ENCODE assay signal across 1 cellular context in genomic region chr17:27551701-27552466, GRCh38.
TF ChIP-seq lines count a peak whose summit lies in the region.

No MANE protein-coding gene starts in this region.

TF ChIP-seq in SK-N-SH treated with all-trans-retinoic acid at 6 μM for 48 hours, 23 proteins besides CTCF, POLR2A, EP300 and RAD21 (continued from another document):
- TF ChIP-seq, protein P1, sequence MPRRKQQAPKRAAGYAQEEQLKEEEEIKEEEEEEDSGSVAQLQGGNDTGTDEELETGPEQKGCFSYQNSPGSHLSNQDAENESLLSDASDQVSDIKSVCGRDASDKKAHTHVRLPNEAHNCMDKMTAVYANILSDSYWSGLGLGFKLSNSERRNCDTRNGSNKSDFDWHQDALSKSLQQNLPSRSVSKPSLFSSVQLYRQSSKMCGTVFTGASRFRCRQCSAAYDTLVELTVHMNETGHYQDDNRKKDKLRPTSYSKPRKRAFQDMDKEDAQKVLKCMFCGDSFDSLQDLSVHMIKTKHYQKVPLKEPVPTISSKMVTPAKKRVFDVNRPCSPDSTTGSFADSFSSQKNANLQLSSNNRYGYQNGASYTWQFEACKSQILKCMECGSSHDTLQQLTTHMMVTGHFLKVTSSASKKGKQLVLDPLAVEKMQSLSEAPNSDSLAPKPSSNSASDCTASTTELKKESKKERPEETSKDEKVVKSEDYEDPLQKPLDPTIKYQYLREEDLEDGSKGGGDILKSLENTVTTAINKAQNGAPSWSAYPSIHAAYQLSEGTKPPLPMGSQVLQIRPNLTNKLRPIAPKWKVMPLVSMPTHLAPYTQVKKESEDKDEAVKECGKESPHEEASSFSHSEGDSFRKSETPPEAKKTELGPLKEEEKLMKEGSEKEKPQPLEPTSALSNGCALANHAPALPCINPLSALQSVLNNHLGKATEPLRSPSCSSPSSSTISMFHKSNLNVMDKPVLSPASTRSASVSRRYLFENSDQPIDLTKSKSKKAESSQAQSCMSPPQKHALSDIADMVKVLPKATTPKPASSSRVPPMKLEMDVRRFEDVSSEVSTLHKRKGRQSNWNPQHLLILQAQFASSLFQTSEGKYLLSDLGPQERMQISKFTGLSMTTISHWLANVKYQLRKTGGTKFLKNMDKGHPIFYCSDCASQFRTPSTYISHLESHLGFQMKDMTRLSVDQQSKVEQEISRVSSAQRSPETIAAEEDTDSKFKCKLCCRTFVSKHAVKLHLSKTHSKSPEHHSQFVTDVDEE (CRISPR knock-in tag; IDR thresholded peaks at IDR 0.05): no peak
- no peak for TF ChIP-seq TCF4 (CRISPR knock-in tag; IDR thresholded peaks at IDR 0.05; ENCODE audit: borderline replicate concordance)
